In the genomic region with DNA sequence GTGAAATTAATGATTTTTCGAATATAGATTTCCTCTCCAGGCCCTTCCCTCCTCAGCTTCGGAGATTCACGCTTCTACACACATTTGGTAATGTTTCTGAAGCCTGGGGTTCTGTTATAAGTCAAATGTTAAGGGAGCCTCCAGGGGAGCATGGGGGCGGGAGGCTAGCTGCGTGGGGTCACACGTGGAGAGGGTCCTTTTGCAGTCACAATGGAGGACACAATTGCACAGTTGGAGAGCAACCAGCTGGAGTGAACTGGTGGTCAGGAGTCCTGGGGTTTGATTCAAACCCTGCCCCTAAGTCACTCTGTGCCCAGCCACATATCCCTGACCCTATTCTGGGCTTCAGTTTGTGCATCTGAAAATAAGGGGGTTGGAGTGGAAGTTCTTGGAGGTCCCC, we compare ENCODE assay signal across 36 cellular contexts.
"Had no signal": no experiment of that assay in that cellular context is flagged by ENCODE, and none has a peak within 500 bp of the region (broad histone marks: within the 10 kb centered on the region; RNA-seq: fewer than 3 reads in every experiment).

No MANE protein-coding gene starts in this region.

- DNase-seq: activated CD4-positive, alpha-beta memory T cell treated with anti-CD3 and anti-CD28 coated beads, Interleukin-2, amount 10 ng/mL, durations not matched to agents 7 days and 5 days; activated CD4-positive, alpha-beta T cell treated with anti-CD3 and anti-CD28 coated beads for 1 hour; activated CD4-positive, alpha-beta T cell treated with anti-CD3 and anti-CD28 coated beads for 36 hours; activated CD4-positive, alpha-beta T cell treated with anti-CD3 and anti-CD28 coated beads for 48 hours; activated CD4-positive, alpha-beta T cell treated with anti-CD3 and anti-CD28 coated beads, Interleukin-2, amount 10 ng/mL, durations not matched to agents 7 days and 5 days; activated CD4-positive, alpha-beta T cell treated with anti-CD3 and anti-CD28 coated beads, Interleukin-2, amount 50 U/mL, for 48 hours; activated CD4-positive, CD25-positive, alpha-beta regulatory T cell; activated CD8-positive, alpha-beta memory T cell treated with anti-CD3 and anti-CD28 coated beads for 24 hours; activated CD8-positive, alpha-beta memory T cell treated with anti-CD3 and anti-CD28 coated beads, Interleukin-2, amount 10 ng/mL, durations not matched to agents 7 days and 5 days; activated CD8-positive, alpha-beta memory T cell treated with anti-CD3 and anti-CD28 coated beads, Interleukin-2, amount 50 U/mL, for 48 hours; activated CD8-positive, alpha-beta T cell treated with anti-CD3 and anti-CD28 coated beads, Interleukin-2, amount 10 ng/mL, durations not matched to agents 7 days and 5 days; activated effector memory CD4-positive, alpha-beta T cell treated with Interleukin-2 at 50 U/mL for 16 hours; activated gamma-delta T cell; activated naive CD4-positive, alpha-beta T cell treated with anti-CD3 and anti-CD28 coated beads, Interleukin-2, amount 10 ng/mL, durations not matched to agents 7 days and 5 days; activated naive CD4-positive, alpha-beta T cell treated with Interleukin-2 at 50 U/mL for 16 hours; activated naive CD8-positive, alpha-beta T cell treated with anti-CD3 and anti-CD28 coated beads, Interleukin-2, amount 10 ng/mL, durations not matched to agents 7 days and 5 days; activated naive CD8-positive, alpha-beta T cell treated with anti-CD3 and anti-CD28 coated beads, Interleukin-2, amount 50 U/mL, for 24 hours; activated T-cell treated with anti-CD3 and anti-CD28 coated beads, Interleukin-2, amount 50 U/mL, for 24 hours; activated T-cell treated with anti-CD3 and anti-CD28 coated beads, Interleukin-2, amount 50 U/mL, for 48 hours; amygdala; anterior cingulate cortex; caudate nucleus; cerebellar nuclear complex; T-helper 1 cell; T-helper 2 cell; T-helper 9 cell had no signal

- H3K27ac Mint-ChIP-seq: activated CD4-positive, alpha-beta memory T cell treated with anti-CD3 and anti-CD28 coated beads, Interleukin-2, amount 10 ng/mL, durations not matched to agents 7 days and 5 days; activated CD4-positive, alpha-beta T cell treated with anti-CD3 and anti-CD28 coated beads for 36 hours; activated CD4-positive, alpha-beta T cell treated with anti-CD3 and anti-CD28 coated beads, Interleukin-2, amount 10 ng/mL, durations not matched to agents 7 days and 5 days; activated CD8-positive, alpha-beta memory T cell treated with anti-CD3 and anti-CD28 coated beads, Interleukin-2, amount 10 ng/mL, durations not matched to agents 7 days and 5 days; activated CD8-positive, alpha-beta T cell treated with anti-CD3 and anti-CD28 coated beads, Interleukin-2, amount 10 ng/mL, durations not matched to agents 7 days and 5 days; activated naive CD4-positive, alpha-beta T cell treated with anti-CD3 and anti-CD28 coated beads, Interleukin-2, amount 10 ng/mL, durations not matched to agents 7 days and 5 days; activated naive CD4-positive, alpha-beta T cell treated with anti-CD3 and anti-CD28 coated beads, Interleukin-2, amount 50 U/mL, for 24 hours; activated naive CD8-positive, alpha-beta T cell; activated naive CD8-positive, alpha-beta T cell treated with anti-CD3 and anti-CD28 coated beads, Interleukin-2, amount 10 ng/mL, durations not matched to agents 7 days and 5 days; activated naive CD8-positive, alpha-beta T cell treated with anti-CD3 and anti-CD28 coated beads, Interleukin-2, amount 50 U/mL, for 24 hours; activated T-cell treated with anti-CD3 and anti-CD28 coated beads, Interleukin-2, amount 50 U/mL, for 24 hours; activated T-helper 2 cell treated with anti-CD3 and anti-CD28 coated beads, Interferon-gamma antibody, Interleukin-2, Interleukin-4, amounts not matched to agents 10 μg/mL and 5 μg/mL and 100 μg/mL, durations not matched to agents 14 hours and 24 hours and 36 hours; brain; T-helper 1 cell treated with Interleukin-12 subunit alpha and Interleukin-12 subunit beta and Interleukin-4 antibody, amounts not matched to agents 30 μg/mL and 1 μg/mL, for 36 hours; T-helper 2 cell treated with Interferon-gamma antibody and Interleukin-4, amounts not matched to agents 5 μg/mL and 100 μg/mL, for 36 hours had no signal

- H3K36me3 Mint-ChIP-seq: activated CD8-positive, alpha-beta memory T cell treated with anti-CD3 and anti-CD28 coated beads, Interleukin-2, amount 10 ng/mL, durations not matched to agents 7 days and 5 days; activated naive CD4-positive, alpha-beta T cell treated with anti-CD3 and anti-CD28 coated beads, Interleukin-2, amount 10 ng/mL, durations not matched to agents 7 days and 5 days; activated naive CD4-positive, alpha-beta T cell treated with anti-CD3 and anti-CD28 coated beads, Interleukin-2, amount 50 U/mL, for 24 hours; activated naive CD8-positive, alpha-beta T cell; activated naive CD8-positive, alpha-beta T cell treated with anti-CD3 and anti-CD28 coated beads, Interleukin-2, amount 10 ng/mL, durations not matched to agents 7 days and 5 days; brain had no signal

- H3K4me1 ChIP-seq: ascending aorta had no signal

- H3K9me3 Mint-ChIP-seq: activated CD4-positive, alpha-beta memory T cell treated with anti-CD3 and anti-CD28 coated beads, Interleukin-2, amount 10 ng/mL, durations not matched to agents 7 days and 5 days; activated CD4-positive, alpha-beta T cell treated with anti-CD3 and anti-CD28 coated beads, Interleukin-2, amount 10 ng/mL, durations not matched to agents 7 days and 5 days; activated naive CD4-positive, alpha-beta T cell treated with anti-CD3 and anti-CD28 coated beads, Interleukin-2, amount 50 U/mL, for 24 hours; activated naive CD8-positive, alpha-beta T cell treated with anti-CD3 and anti-CD28 coated beads, Interleukin-2, amount 10 ng/mL, durations not matched to agents 7 days and 5 days; activated naive CD8-positive, alpha-beta T cell treated with anti-CD3 and anti-CD28 coated beads, Interleukin-2, amount 50 U/mL, for 24 hours; activated T-cell treated with anti-CD3 and anti-CD28 coated beads, Interleukin-2, amount 50 U/mL, for 24 hours; activated T-helper 2 cell treated with anti-CD3 and anti-CD28 coated beads, Interferon-gamma antibody, Interleukin-2, Interleukin-4, amounts not matched to agents 10 μg/mL and 5 μg/mL and 100 μg/mL, durations not matched to agents 14 hours and 24 hours and 36 hours; brain; T-helper 1 cell treated with Interleukin-12 subunit alpha and Interleukin-12 subunit beta and Interleukin-4 antibody, amounts not matched to agents 30 μg/mL and 1 μg/mL, for 36 hours; T-helper 2 cell treated with Interferon-gamma antibody and Interleukin-4, amounts not matched to agents 5 μg/mL and 100 μg/mL, for 36 hours had no signal

- H3K4me3 ChIP-seq: ascending aorta, cardiac muscle cell had no signal

- H3K9me3 ChIP-seq: ascending aorta had no signal

- H3K27me3 Mint-ChIP-seq: activated CD4-positive, alpha-beta memory T cell treated with anti-CD3 and anti-CD28 coated beads, Interleukin-2, amount 10 ng/mL, durations not matched to agents 7 days and 5 days; activated CD4-positive, alpha-beta T cell treated with anti-CD3 and anti-CD28 coated beads, Interleukin-2, amount 10 ng/mL, durations not matched to agents 7 days and 5 days; activated CD8-positive, alpha-beta memory T cell treated with anti-CD3 and anti-CD28 coated beads, Interleukin-2, amount 10 ng/mL, durations not matched to agents 7 days and 5 days; activated naive CD4-positive, alpha-beta T cell treated with anti-CD3 and anti-CD28 coated beads, Interleukin-2, amount 10 ng/mL, durations not matched to agents 7 days and 5 days; activated T-cell treated with anti-CD3 and anti-CD28 coated beads, Interleukin-2, amount 50 U/mL, for 24 hours had no signal

- H3K4me1 Mint-ChIP-seq: activated CD4-positive, alpha-beta memory T cell treated with anti-CD3 and anti-CD28 coated beads, Interleukin-2, amount 10 ng/mL, durations not matched to agents 7 days and 5 days; activated CD4-positive, alpha-beta T cell treated with anti-CD3 and anti-CD28 coated beads for 36 hours; activated CD4-positive, alpha-beta T cell treated with anti-CD3 and anti-CD28 coated beads, Interleukin-2, amount 10 ng/mL, durations not matched to agents 7 days and 5 days; activated CD8-positive, alpha-beta memory T cell treated with anti-CD3 and anti-CD28 coated beads, Interleukin-2, amount 10 ng/mL, durations not matched to agents 7 days and 5 days; activated naive CD4-positive, alpha-beta T cell treated with anti-CD3 and anti-CD28 coated beads, Interleukin-2, amount 10 ng/mL, durations not matched to agents 7 days and 5 days; activated naive CD4-positive, alpha-beta T cell treated with anti-CD3 and anti-CD28 coated beads, Interleukin-2, amount 50 U/mL, for 24 hours; activated naive CD8-positive, alpha-beta T cell treated with anti-CD3 and anti-CD28 coated beads, Interleukin-2, amount 10 ng/mL, durations not matched to agents 7 days and 5 days; activated naive CD8-positive, alpha-beta T cell treated with anti-CD3 and anti-CD28 coated beads, Interleukin-2, amount 50 U/mL, for 24 hours; brain; central memory CD8-positive, alpha-beta T cell had no signal

- H3K27ac ChIP-seq: ascending aorta, cardiac muscle cell, VCaP had no signal

- H3K27me3 ChIP-seq: ascending aorta, cardiac muscle cell had no signal

- H3K4me3 Mint-ChIP-seq: activated CD4-positive, alpha-beta memory T cell treated with anti-CD3 and anti-CD28 coated beads, Interleukin-2, amount 10 ng/mL, durations not matched to agents 7 days and 5 days; activated CD4-positive, alpha-beta T cell treated with anti-CD3 and anti-CD28 coated beads for 36 hours; activated CD4-positive, alpha-beta T cell treated with anti-CD3 and anti-CD28 coated beads, Interleukin-2, amount 10 ng/mL, durations not matched to agents 7 days and 5 days; activated CD8-positive, alpha-beta memory T cell treated with anti-CD3 and anti-CD28 coated beads, Interleukin-2, amount 10 ng/mL, durations not matched to agents 7 days and 5 days; activated CD8-positive, alpha-beta T cell treated with anti-CD3 and anti-CD28 coated beads, Interleukin-2, amount 10 ng/mL, durations not matched to agents 7 days and 5 days; activated naive CD4-positive, alpha-beta T cell treated with anti-CD3 and anti-CD28 coated beads, Interleukin-2, amount 10 ng/mL, durations not matched to agents 7 days and 5 days; activated naive CD4-positive, alpha-beta T cell treated with anti-CD3 and anti-CD28 coated beads, Interleukin-2, amount 50 U/mL, for 24 hours; activated naive CD8-positive, alpha-beta T cell; activated naive CD8-positive, alpha-beta T cell treated with anti-CD3 and anti-CD28 coated beads, Interleukin-2, amount 10 ng/mL, durations not matched to agents 7 days and 5 days; activated naive CD8-positive, alpha-beta T cell treated with anti-CD3 and anti-CD28 coated beads, Interleukin-2, amount 50 U/mL, for 24 hours; activated T-cell treated with anti-CD3 and anti-CD28 coated beads, Interleukin-2, amount 50 U/mL, for 24 hours; brain; central memory CD8-positive, alpha-beta T cell; T-helper 1 cell treated with Interleukin-12 subunit alpha and Interleukin-12 subunit beta and Interleukin-4 antibody, amounts not matched to agents 30 μg/mL and 1 μg/mL, for 36 hours; T-helper 2 cell treated with Interferon-gamma antibody and Interleukin-4, amounts not matched to agents 5 μg/mL and 100 μg/mL, for 36 hours had no signal

- H3K36me3 ChIP-seq: ascending aorta, cardiac muscle cell had no signal
